Comparison of ENCODE assay signal across 20 cellular contexts in genomic region chr9:136613824-136614371, GRCh38. TPM values are rescaled to one million over a fixed set of nuclear protein-coding genes. Genes with fewer than 3 reads are reported as not detected.
DNase-seq lines count a peak whose midpoint lies in the region; ATAC-seq and TF ChIP-seq lines count a peak whose summit lies in the region.
"Had no signal": no experiment of that assay in that cellular context is flagged by ENCODE, and none has a peak within 500 bp of the region (broad histone marks: within the 10 kb centered on the region; RNA-seq: fewer than 3 reads in every experiment).

No MANE protein-coding gene starts in this region.

- no peaks in the 10 kb centered on the region for H3K36me3 ChIP-seq in ACC112 (ENCODE audit: insufficient read depth, low read length)
- no peaks in the 10 kb centered on the region for H3K36me3 ChIP-seq in esophagus muscularis mucosa
- no peaks in the 10 kb centered on the region for H3K36me3 ChIP-seq in sigmoid colon
- H3K36me3 ChIP-seq: thyroid gland had no signal

- no peak overlapping the region for H3K27ac ChIP-seq in ACC112 (ENCODE audit: low read depth, low read length)
- 0 out of 2 replicates have a peak overlapping the region, but pooled peaks have one; percentile 23 for H3K27ac ChIP-seq in RWPE1
- peak overlapping the region in 3 of 4 donors; percentile 3 to 65 (median 59) for H3K27ac ChIP-seq in esophagus muscularis mucosa (replicated peaks in 1 of 4)
- H3K27ac ChIP-seq in sigmoid colon = peak overlapping the region in 3 of 4 donors; percentile 28 to 37 (median 34)
- H3K27ac ChIP-seq: foreskin keratinocyte, parathyroid adenoma had no signal

- 47% methylated on average over 7 of the region's 19 CpGs for WGBS in esophagus muscularis mucosa
- 77 to 78% methylated on average over 19 of the region's 19 CpGs for WGBS in sigmoid colon, 2 donors

- POLR2A ChIA-PET in RWPE1 (lab: Yijun Ruan, JAX; ENCODE audit: low non-redundant PET) = no interaction called here

- no peak for ATAC-seq in GM18502 (IDR thresholded peaks at IDR 0.05; ENCODE audit: poor library complexity, unreplicated experiment)
- ATAC-seq: CD8-positive, alpha-beta T cell; foreskin keratinocyte; left colon had no signal

- CTCF ChIA-PET in RWPE1 (lab: Yijun Ruan, JAX) = interaction anchor here (0.6 kb wide), 1 partner anchor 113 kb away, joined by 3 read pairs; no protein-coding TSS in a partner anchor

- H3K27me3 ChIP-seq in ACC112 (ENCODE audit: insufficient read depth, low read length) (no peaks in the 10 kb centered on the region), esophagus muscularis mucosa (no peaks in the 10 kb centered on the region), sigmoid colon (no peaks in the 10 kb centered on the region)
- H3K27me3 ChIP-seq: thyroid gland had no signal

- peak overlapping the region; percentile 38 for H2AFZ ChIP-seq in ACC112 (ENCODE audit: low read length, unreplicated experiment)
- H2AFZ ChIP-seq: parathyroid adenoma had no signal

- H3K79me2 ChIP-seq in ACC112 (ENCODE audit: control insufficient read depth, insufficient read depth, low read length, unreplicated experiment) = no peaks in the 10 kb centered on the region
- H3K79me2 ChIP-seq: parathyroid adenoma had no signal

- TF ChIP-seq EP300 in esophagus muscularis mucosa (IDR thresholded peaks at IDR 0.05) (no peak), sigmoid colon (IDR thresholded peaks at IDR 0.05) (no peak)

- H3K4me1 ChIP-seq in ACC112 (ENCODE audit: control insufficient read depth, insufficient read depth, low read length, unreplicated experiment) (peaks cover 23% of the 10 kb centered on the region), esophagus muscularis mucosa (peaks cover 20 to 27% (median 23%) of the 10 kb centered on the region in 4 donors), sigmoid colon (peaks cover 0 to 18% (median 10%) of the 10 kb centered on the region in 4 donors)
- H3K4me1 ChIP-seq: foreskin keratinocyte, parathyroid adenoma had no signal

- H3K4me3 ChIP-seq in ACC112 (ENCODE audit: low read depth, low read length) = no peak overlapping the region
- no peak overlapping the region for H3K4me3 ChIP-seq in esophagus muscularis mucosa
- H3K4me3 ChIP-seq in sigmoid colon = no peak overlapping the region
- H3K4me3 ChIP-seq: thyroid gland had no signal

- no peaks in the 10 kb centered on the region for H3K9me3 ChIP-seq in esophagus muscularis mucosa
- no peaks in the 10 kb centered on the region for H3K9me3 ChIP-seq in sigmoid colon
- H3K9me3 ChIP-seq: thyroid gland had no signal

- no peak for TF ChIP-seq CTCF in RWPE1 (conservative IDR thresholded peaks at IDR 0.05; ENCODE audit: low read depth)
- no peak for TF ChIP-seq CTCF in esophagus muscularis mucosa (IDR thresholded peaks at IDR 0.05)
- no peak for TF ChIP-seq CTCF in sigmoid colon (IDR thresholded peaks at IDR 0.05)

- intact Hi-C loops in esophagus muscularis mucosa (cut with DNase I) (no loop called here), sigmoid colon (cut with DNase I) (no loop called here)

- TF ChIP-seq POLR2A in esophagus muscularis mucosa (IDR thresholded peaks at IDR 0.05; ENCODE audit: low read depth) (no peak), sigmoid colon (IDR thresholded peaks at IDR 0.05) (no peak)

- DNase-seq in RWPE1 (ENCODE audit: low spot score) (no peak), esophagus muscularis mucosa (ENCODE audit: extremely low spot score) (no peak), sigmoid colon (no peak), SHP77 treated with DMSO at 0.1 percent for 48 hours (lab: John Stamatoyannopoulos, UW) (no peak), NCI-H1436 treated with DMSO at 0.1 percent for 48 hours (lab: John Stamatoyannopoulos, UW) (no peak)
- DNase-seq in stimulated activated CD8-positive, alpha-beta memory T cell treated with anti-CD3 and anti-CD28 coated beads, Interleukin-4, amount 100 ng/mL, for 48 hours = no peak
- DNase-seq: activated CD8-positive, alpha-beta memory T cell treated with anti-CD3 and anti-CD28 coated beads, Interleukin-2, amount 50 U/mL, for 4 hours; activated gamma-delta T cell treated with Interleukin-2 at 50 U/mL for 16 hours; amniotic stem cell; CD8-positive, alpha-beta T cell; cerebellar nuclear complex; foreskin keratinocyte; NCI-H2029 treated with DMSO at 0.1 percent for 48 hours; NCI-H510A treated with DMSO at 0.1 percent for 48 hours; thyroid gland had no signal

RNA-seq across cellular contexts. Expression of gene EGFL7, which starts 48.8 kb away (rescaled TPM):
- total RNA-seq in esophagus muscularis mucosa (100 to 1,000 TPM in 1 of 4 donors, 10 to 100 TPM in 3; 33.2 to 134 (median 78.7) TPM), sigmoid colon (10 to 100 TPM; 31.0 to 75.6 (median 46.0) TPM)
- polyA plus RNA-seq in sigmoid colon = 10 to 100 TPM in 2 of 3 donors, 1 to 10 TPM in 1; 6.0 to 43.5 (median 27.6) TPM
- total RNA-seq: CD8-positive, alpha-beta T cell had no signal
- polyA plus RNA-seq: IgD-negative memory B cell had no signal
